In genomic region chr6:31907158-31907813, GRCh38 we compare ENCODE assay signal across 7 cellular contexts. TPM values are rescaled to one million over a fixed set of nuclear protein-coding genes. Genes with fewer than 3 reads are reported as not detected.
DNase-seq lines count a peak whose midpoint lies in the region; ATAC-seq, FAIRE-seq and TF ChIP-seq lines count a peak whose summit lies in the region.
"Had no signal": no experiment of that assay in that cellular context is flagged by ENCODE, and none has a peak within 500 bp of the region (broad histone marks: within the 10 kb centered on the region; RNA-seq: fewer than 3 reads in every experiment).

No MANE protein-coding gene starts in this region.

- no peaks in the 10 kb centered on the region for H3K9me3 Mint-ChIP-seq in type B pancreatic cell

- no peak overlapping the region for H3K4me2 ChIP-seq in A549

- H3K27me3 ChIP-seq in bronchial epithelial cell (ENCODE audit: control insufficient read depth, insufficient read depth, low read length): no peaks in the 10 kb centered on the region

- H3K36me3 ChIP-seq in bronchial epithelial cell (ENCODE audit: control insufficient read depth, insufficient read depth, low read length): no peaks in the 10 kb centered on the region

- WGBS in A549 (ENCODE audit: missing lambda C conversion rate): 70% methylated on average over 7 of the region's 7 CpGs

- peaks cover 15% of the 10 kb centered on the region for H3K4me1 Mint-ChIP-seq in type B pancreatic cell (ENCODE audit: unreplicated experiment)

- H3K4me3 Mint-ChIP-seq in type B pancreatic cell: no peak overlapping the region

- no peak overlapping the region for H3K27ac Mint-ChIP-seq in type B pancreatic cell

- H3K27ac ChIP-seq in A549: no peak overlapping the region
- H3K27ac ChIP-seq: coronary artery had no signal

- H3K4me3 ChIP-seq in A549 (no peak overlapping the region), bronchial epithelial cell (ENCODE audit: low read depth, low read length) (no peak overlapping the region)
- H3K4me3 ChIP-seq: coronary artery had no signal

- POLR2A ChIA-PET in A549 (lab: Yijun Ruan, JAX): interaction anchor here (0.6 kb wide), 1 partner anchor 269 kb away, joined by 6 read pairs; no protein-coding TSS in a partner anchor

- TF ChIP-seq CTCF in A549 (IDR thresholded peaks at IDR 0.05) (no peak), bronchial epithelial cell (IDR thresholded peaks at IDR 0.05; ENCODE audit: insufficient read depth, low read length, severe bottlenecking) (no peak), type B pancreatic cell (conservative IDR thresholded peaks at IDR 0.05) (no peak)

- no peak for TF ChIP-seq POLR2A in A549 (IDR thresholded peaks at IDR 0.05; ENCODE audit: low read length)

- no peaks in the 10 kb centered on the region for H3K36me3 Mint-ChIP-seq in type B pancreatic cell

- TF ChIP-seq RAD21 in A549 (conservative IDR thresholded peaks at IDR 0.05 in 1 of 2, IDR thresholded peaks at IDR 0.05 in 1 of 2) (no peak), Ishikawa (IDR thresholded peaks at IDR 0.05; ENCODE audit: low read depth) (no peak)

- peaks cover 33% of the 10 kb centered on the region for H3K4me1 ChIP-seq in A549

- TF ChIP-seq EP300 in A549 (IDR thresholded peaks at IDR 0.05) (no peak), Ishikawa (IDR thresholded peaks at IDR 0.05; ENCODE audit: borderline replicate concordance) (no peak)

- ATAC-seq in A549: peak; percentile 40 to 42; a peak in 5 of 6 replicates

- CTCF ChIA-PET in A549 (lab: Yijun Ruan, JAX): interaction anchor here (0.6 to 1.1 kb wide), 2 partner anchors 18 to 42 kb away, joined by 3 to 5 read pairs; no protein-coding TSS in a partner anchor

- no peaks in the 10 kb centered on the region for H3K9me3 ChIP-seq in A549

- DNase-seq in A549 (ENCODE audit: low read depth in 1 of 2, low spot score in 1 of 2): peak in 1 of 2 experiments; percentile 28
- peak; percentile 33 for DNase-seq in bronchial epithelial cell (ENCODE audit: low read depth)
- DNase-seq in COR-L47 (lab: John Stamatoyannopoulos, UW): no peak
- no peak for DNase-seq in type B pancreatic cell (ENCODE audit: extremely low spot score, unreplicated experiment)
- DNase-seq in DMS153 (lab: John Stamatoyannopoulos, UW): no peak

- FAIRE-seq in A549 (lab: Jason Lieb, UNC) (no peak), bronchial epithelial cell (lab: Jason Lieb, UNC) (no peak)

- H3K27me3 Mint-ChIP-seq in type B pancreatic cell: no peaks in the 10 kb centered on the region

TF ChIP-seq in A549, 52 proteins besides CTCF, POLR2A, EP300 and RAD21:
- TF ChIP-seq HDAC2 (IDR thresholded peaks at IDR 0.05): no peak
- peak; percentile 20 to 76; a peak in 2 of 4 replicates for TF ChIP-seq CEBPB (IDR thresholded peaks at IDR 0.05)

TF ChIP-seq in Ishikawa, 13 proteins besides CTCF, POLR2A, EP300 and RAD21:
- TF ChIP-seq, protein P1, sequence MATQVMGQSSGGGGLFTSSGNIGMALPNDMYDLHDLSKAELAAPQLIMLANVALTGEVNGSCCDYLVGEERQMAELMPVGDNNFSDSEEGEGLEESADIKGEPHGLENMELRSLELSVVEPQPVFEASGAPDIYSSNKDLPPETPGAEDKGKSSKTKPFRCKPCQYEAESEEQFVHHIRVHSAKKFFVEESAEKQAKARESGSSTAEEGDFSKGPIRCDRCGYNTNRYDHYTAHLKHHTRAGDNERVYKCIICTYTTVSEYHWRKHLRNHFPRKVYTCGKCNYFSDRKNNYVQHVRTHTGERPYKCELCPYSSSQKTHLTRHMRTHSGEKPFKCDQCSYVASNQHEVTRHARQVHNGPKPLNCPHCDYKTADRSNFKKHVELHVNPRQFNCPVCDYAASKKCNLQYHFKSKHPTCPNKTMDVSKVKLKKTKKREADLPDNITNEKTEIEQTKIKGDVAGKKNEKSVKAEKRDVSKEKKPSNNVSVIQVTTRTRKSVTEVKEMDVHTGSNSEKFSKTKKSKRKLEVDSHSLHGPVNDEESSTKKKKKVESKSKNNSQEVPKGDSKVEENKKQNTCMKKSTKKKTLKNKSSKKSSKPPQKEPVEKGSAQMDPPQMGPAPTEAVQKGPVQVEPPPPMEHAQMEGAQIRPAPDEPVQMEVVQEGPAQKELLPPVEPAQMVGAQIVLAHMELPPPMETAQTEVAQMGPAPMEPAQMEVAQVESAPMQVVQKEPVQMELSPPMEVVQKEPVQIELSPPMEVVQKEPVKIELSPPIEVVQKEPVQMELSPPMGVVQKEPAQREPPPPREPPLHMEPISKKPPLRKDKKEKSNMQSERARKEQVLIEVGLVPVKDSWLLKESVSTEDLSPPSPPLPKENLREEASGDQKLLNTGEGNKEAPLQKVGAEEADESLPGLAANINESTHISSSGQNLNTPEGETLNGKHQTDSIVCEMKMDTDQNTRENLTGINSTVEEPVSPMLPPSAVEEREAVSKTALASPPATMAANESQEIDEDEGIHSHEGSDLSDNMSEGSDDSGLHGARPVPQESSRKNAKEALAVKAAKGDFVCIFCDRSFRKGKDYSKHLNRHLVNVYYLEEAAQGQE (IDR thresholded peaks at IDR 0.05; ENCODE audit: low read depth): no peak
- TF ChIP-seq USF1 (IDR thresholded peaks at IDR 0.05): no peak
- TF ChIP-seq CEBPB (IDR thresholded peaks at IDR 0.05): peak; percentile 90
- no peak for TF ChIP-seq TCF12 (IDR thresholded peaks at IDR 0.05; ENCODE audit: low read depth)
- no peak for TF ChIP-seq YY1 (IDR thresholded peaks at IDR 0.05; ENCODE audit: low read depth)
- TF ChIP-seq, protein P2, sequence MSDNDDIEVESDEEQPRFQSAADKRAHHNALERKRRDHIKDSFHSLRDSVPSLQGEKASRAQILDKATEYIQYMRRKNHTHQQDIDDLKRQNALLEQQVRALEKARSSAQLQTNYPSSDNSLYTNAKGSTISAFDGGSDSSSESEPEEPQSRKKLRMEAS (IDR thresholded peaks at IDR 0.05): no peak
- no peak for TF ChIP-seq CREB1 (IDR thresholded peaks at IDR 0.05; ENCODE audit: low read depth)

RNA-seq across cellular contexts. Expression of gene ZBTB12, which starts 5.4 kb away (rescaled TPM):
- polyA plus RNA-seq in A549 (2011; rRNA removed) (2.2 and 2.9 TPM in 2 replicates), A549 (2017; fragmentation: RNase III; extraction: RNeasy Plus Mini Kit Qiagen cat#74134 plus additional on column Dnase treatment) (8.4 to 10.1 TPM (median 10.0 TPM) in 3 replicates)
- 4.6 and 6.8 TPM in 2 replicates for polyA plus RNA-seq in A549 (2012; cell fraction: cytosol; rRNA removed)
- 3.6 and 5.4 TPM in 2 replicates for polyA plus RNA-seq in A549 (2012; cell fraction: nucleus; rRNA removed)
- 3.2 and 6.5 TPM in 2 replicates for polyA minus RNA-seq in A549 (2011; rRNA and poly(A)+ RNA removed)
- total RNA-seq in bronchial epithelial cell (0.64 and 1.3 TPM in 2 replicates), type B pancreatic cell (ENCODE audit: low replicate concordance) (8.2 and 37.7 TPM in 2 replicates)

RNA-seq across cellular contexts. Expression of gene EHMT2, which starts 9.8 kb away (rescaled TPM):
- polyA plus RNA-seq in A549 (2011; rRNA removed) (15.4 and 16.4 TPM in 2 replicates), A549 (2017; fragmentation: RNase III; extraction: RNeasy Plus Mini Kit Qiagen cat#74134 plus additional on column Dnase treatment) (27.0 to 32.3 TPM (median 30.9 TPM) in 3 replicates)
- 52.0 and 56.0 TPM in 2 replicates for polyA plus RNA-seq in A549 (2012; cell fraction: cytosol; rRNA removed)
- 121 and 158 TPM in 2 replicates for polyA plus RNA-seq in A549 (2012; cell fraction: nucleus; rRNA removed)
- polyA minus RNA-seq in A549 (2011; rRNA and poly(A)+ RNA removed): 30.7 and 36.5 TPM in 2 replicates
- total RNA-seq in bronchial epithelial cell (10.8 and 14.5 TPM in 2 replicates), type B pancreatic cell (ENCODE audit: low replicate concordance) (59.9 and 136 TPM in 2 replicates)

RNA-seq across cellular contexts. Expression of gene C2, which starts 20.2 kb away (rescaled TPM):
- polyA plus RNA-seq in A549 (2011; rRNA removed) (0.83 and 0.87 TPM in 2 replicates), A549 (2017; fragmentation: RNase III; extraction: RNeasy Plus Mini Kit Qiagen cat#74134 plus additional on column Dnase treatment) (0.22 to 0.41 TPM (median 0.36 TPM) in 3 replicates)
- polyA plus RNA-seq in A549 (2012; cell fraction: cytosol; rRNA removed): 0.10 and 0.13 TPM in 2 replicates
- 0.13 and 0.31 TPM in 2 replicates for polyA plus RNA-seq in A549 (2012; cell fraction: nucleus; rRNA removed)
- 0.99 and 1.8 TPM in 2 replicates for polyA minus RNA-seq in A549 (2011; rRNA and poly(A)+ RNA removed)
- total RNA-seq in bronchial epithelial cell (0.26 and 0.53 TPM in 2 replicates), type B pancreatic cell (ENCODE audit: low replicate concordance) (2.2 and 3.6 TPM in 2 replicates)

RNA-seq across cellular contexts. Expression of gene SLC44A4, which starts 28.5 kb away (rescaled TPM):
- 0.24 and 0.27 TPM in 2 replicates for polyA plus RNA-seq in A549 (2011; rRNA removed)
- 0.05 and 0.12 TPM in 2 replicates for polyA plus RNA-seq in A549 (2012; cell fraction: cytosol; rRNA removed)
- polyA plus RNA-seq in A549 (2012; cell fraction: nucleus; rRNA removed): 0.16 and 0.39 TPM in 2 replicates
- not detected in 3 replicates for polyA plus RNA-seq in A549 (2017; fragmentation: RNase III; extraction: RNeasy Plus Mini Kit Qiagen cat#74134 plus additional on column Dnase treatment)
- polyA minus RNA-seq in A549 (2011; rRNA and poly(A)+ RNA removed): 0.17 and 0.24 TPM in 2 replicates
- total RNA-seq in bronchial epithelial cell: 1.8 and 10.5 TPM in 2 replicates
- total RNA-seq in type B pancreatic cell (ENCODE audit: low replicate concordance): 8.8 and 10.6 TPM in 2 replicates

RNA-seq across cellular contexts. Expression of gene CFB, which starts 38.6 kb away (rescaled TPM):
- polyA plus RNA-seq in A549 (2011; rRNA removed) (5.6 and 8.6 TPM in 2 replicates), A549 (2017; fragmentation: RNase III; extraction: RNeasy Plus Mini Kit Qiagen cat#74134 plus additional on column Dnase treatment) (2.7 to 4.9 TPM (median 4.4 TPM) in 3 replicates)
- polyA plus RNA-seq in A549 (2012; cell fraction: cytosol; rRNA removed): 0.33 and 0.54 TPM in 2 replicates
- polyA plus RNA-seq in A549 (2012; cell fraction: nucleus; rRNA removed): 2.3 and 3.0 TPM in 2 replicates
- polyA minus RNA-seq in A549 (2011; rRNA and poly(A)+ RNA removed): 8.3 and 8.6 TPM in 2 replicates
- total RNA-seq in bronchial epithelial cell (2.4 and 2.6 TPM in 2 replicates), type B pancreatic cell (ENCODE audit: low replicate concordance) (7.8 and 13.6 TPM in 2 replicates)
